11 cellular contexts compared by ENCODE assay signal in the genomic region with DNA sequence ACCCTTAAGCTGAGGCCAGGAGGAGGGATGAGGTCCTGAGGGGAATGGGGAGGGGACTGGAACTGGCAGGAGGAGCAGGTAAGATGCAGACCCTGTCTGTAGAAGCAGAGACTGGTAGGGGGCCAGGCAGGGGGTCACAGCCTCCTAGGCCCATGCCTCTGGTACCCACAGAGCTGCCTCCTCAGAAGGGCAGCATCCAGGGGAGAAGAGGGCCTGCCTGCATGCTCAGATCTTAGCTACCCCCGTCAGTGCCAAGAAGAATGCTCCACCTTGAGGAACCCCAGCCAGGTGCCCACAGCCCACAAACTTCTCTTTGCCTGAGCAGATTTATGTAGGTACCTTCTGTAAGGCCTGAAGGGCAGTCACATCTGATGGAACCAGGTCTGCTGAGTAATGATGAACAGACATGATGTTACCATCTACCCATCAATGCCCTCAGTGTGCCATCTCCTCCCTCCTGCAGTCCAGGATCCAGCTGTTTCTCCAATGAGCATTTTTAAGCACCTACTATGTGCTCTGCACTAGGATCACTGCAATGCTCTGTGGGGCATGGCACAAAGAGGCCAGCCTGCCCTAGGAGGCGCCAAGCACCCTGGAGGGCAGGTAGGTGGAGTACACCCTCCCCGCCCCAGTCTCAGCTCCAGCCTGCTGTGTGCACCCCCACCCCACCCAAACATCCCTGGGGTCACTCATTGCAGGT. TPM values are rescaled to one million over a fixed set of nuclear protein-coding genes. Genes with fewer than 3 reads are reported as not detected.
DNase-seq lines count a peak whose midpoint lies in the region; TF ChIP-seq lines count a peak whose summit lies in the region.
"Had no signal": no experiment of that assay in that cellular context is flagged by ENCODE, and none has a peak within 500 bp of the region (broad histone marks: within the 10 kb centered on the region; RNA-seq: fewer than 3 reads in every experiment).

No MANE protein-coding gene starts in this region.

- H3K4me3 ChIP-seq in BLaER1 = no peak overlapping the region
- no peak overlapping the region for H3K4me3 ChIP-seq in neutrophil (ENCODE audit: low read depth in 1 of 2, low read length in 1 of 2)
- H3K4me3 ChIP-seq: adrenal gland had no signal

- DNase-seq in HFFc6 = no peak
- DNase-seq in chondrocyte (ENCODE audit: low spot score) = no peak
- no peak for DNase-seq in activated gamma-delta T cell treated with Interleukin-2 at 50 U/mL for 16 hours
- DNase-seq in NCI-H187 (lab: John Stamatoyannopoulos, UW) = no peak
- DNase-seq in islet precursor cell = no peak
- DNase-seq in cardiac septum (ENCODE audit: low spot score) = no peak
- DNase-seq: NCI-H446 treated with DMSO at 0.1 percent for 48 hours, SIG-M5 had no signal

- H3K4me1 ChIP-seq in BLaER1 = peaks cover 92% of the 10 kb centered on the region
- H3K4me1 ChIP-seq in neutrophil (ENCODE audit: control insufficient read depth in 1 of 2, insufficient read depth in 1 of 2, low read depth in 1 of 2, low read length in 1 of 2) = peaks cover 17 to 25% of the 10 kb centered on the region in 2 experiments

- no peaks in the 10 kb centered on the region for H3K36me3 ChIP-seq in BLaER1
- no peaks in the 10 kb centered on the region for H3K36me3 ChIP-seq in neutrophil
- H3K36me3 ChIP-seq: adrenal gland had no signal

- intact Hi-C loops in cardiac septum (cut with DNase I) = loop anchor here (5.0 to 10.0 kb wide), 3 partner anchors 425 to 980 kb away; no protein-coding TSS in a partner anchor

- H3K36me3 Mint-ChIP-seq in HFFc6 (ENCODE audit: low read depth) = peaks cover 7% of the 10 kb centered on the region
- H3K36me3 Mint-ChIP-seq in chondrocyte (ENCODE audit: low read depth) = peaks cover 2% of the 10 kb centered on the region

- H3K27me3 ChIP-seq in BLaER1 (no peaks in the 10 kb centered on the region), neutrophil (no peaks in the 10 kb centered on the region)
- H3K27me3 ChIP-seq: adrenal gland had no signal

- H3K4me1 Mint-ChIP-seq in HFFc6 (ENCODE audit: low read depth) = peaks cover 40% of the 10 kb centered on the region
- peaks cover 50% of the 10 kb centered on the region for H3K4me1 Mint-ChIP-seq in chondrocyte (ENCODE audit: low read depth)

- H3K27me3 Mint-ChIP-seq in HFFc6 (ENCODE audit: insufficient read depth) (peaks cover 4% of the 10 kb centered on the region; the same call in 1 of the 2 replicates), chondrocyte (ENCODE audit: low read depth) (no peaks in the 10 kb centered on the region)

- no peak overlapping the region for H3K4me3 Mint-ChIP-seq in HFFc6
- no peak overlapping the region for H3K4me3 Mint-ChIP-seq in chondrocyte (ENCODE audit: unreplicated experiment)

- H3K9me3 Mint-ChIP-seq in HFFc6 = no peaks in the 10 kb centered on the region
- H3K9me3 Mint-ChIP-seq in chondrocyte (ENCODE audit: low read depth) = no peaks in the 10 kb centered on the region

- H3K27ac ChIP-seq in BLaER1 = peak overlapping the region; percentile 99
- H3K27ac ChIP-seq in neutrophil = peak overlapping the region; percentile 97

- peak overlapping the region; percentile 83 for H3K4me2 ChIP-seq in BLaER1

- peak; percentile 20; the same call in 1 of the 2 replicates for TF ChIP-seq CTCF in HFFc6 (IDR thresholded peaks at IDR 0.05)
- no peak for TF ChIP-seq CTCF in chondrocyte (IDR thresholded peaks at IDR 0.05)
- TF ChIP-seq CTCF in neutrophil (IDR thresholded peaks at IDR 0.05) = no peak

- H3K9ac ChIP-seq in BLaER1 = peak overlapping the region; percentile 23; the same call in 1 of the 2 replicates

- H4K20me1 ChIP-seq in BLaER1 = no peaks in the 10 kb centered on the region

- H3K9me3 ChIP-seq in BLaER1 (no peaks in the 10 kb centered on the region), neutrophil (no peaks in the 10 kb centered on the region)
- H3K9me3 ChIP-seq: adrenal gland had no signal

- H3K27ac Mint-ChIP-seq in HFFc6 = peak overlapping the region; percentile 76
- peak overlapping the region; percentile 89 for H3K27ac Mint-ChIP-seq in chondrocyte (ENCODE audit: unreplicated experiment)

RNA-seq across cellular contexts. Expression of a gene that starts 24.8 kb away (rescaled TPM):
- total RNA-seq in HFFc6 (2021; fragmentation: NEBNext Ultra II Directional; extraction: Animal tissue kit (Norgen Biotek cat#: 25700)) = 100 to 1,000 TPM; 135 to 161 (median 144) TPM
- 82.5 to 195 TPM (median 180 TPM) in 3 replicates for total RNA-seq in chondrocyte
- total RNA-seq in cardiac septum = 69.2 TPM
